Comparison of ENCODE assay signal across 2 cellular contexts in the genomic region with DNA sequence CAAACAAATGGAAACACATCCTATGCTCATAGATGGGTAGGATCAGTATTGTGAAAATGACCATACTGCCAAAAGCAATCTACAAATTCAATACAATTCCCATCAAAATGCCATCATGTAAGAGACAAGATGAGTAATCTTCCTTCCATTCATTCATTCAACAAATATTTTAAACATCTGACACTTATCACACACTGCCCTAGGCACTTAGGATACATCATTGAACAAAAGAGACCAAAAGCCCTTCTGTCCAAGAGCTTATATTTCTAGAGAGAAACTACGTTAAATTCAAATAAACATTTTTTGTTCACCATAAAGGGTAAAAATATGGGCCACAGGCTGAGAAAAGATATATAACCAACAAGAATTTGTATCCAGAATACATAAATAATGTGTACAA.
TF ChIP-seq lines count a peak whose summit lies in the region.

No MANE protein-coding gene starts in this region.

TF ChIP-seq in SK-N-SH, 30 proteins besides CTCF, POLR2A, EP300 and RAD21 (continued from another document):
- TF ChIP-seq GATA2 (CRISPR knock-in tag; IDR thresholded peaks at IDR 0.05) = no peak
- no peak for TF ChIP-seq POLR2AphosphoS5 (IDR thresholded peaks at IDR 0.05; ENCODE audit: low read depth, low read length)
- no peak for TF ChIP-seq SIN3A (IDR thresholded peaks at IDR 0.05; ENCODE audit: borderline replicate concordance, low read depth, low read length)
- TF ChIP-seq, protein P1, sequence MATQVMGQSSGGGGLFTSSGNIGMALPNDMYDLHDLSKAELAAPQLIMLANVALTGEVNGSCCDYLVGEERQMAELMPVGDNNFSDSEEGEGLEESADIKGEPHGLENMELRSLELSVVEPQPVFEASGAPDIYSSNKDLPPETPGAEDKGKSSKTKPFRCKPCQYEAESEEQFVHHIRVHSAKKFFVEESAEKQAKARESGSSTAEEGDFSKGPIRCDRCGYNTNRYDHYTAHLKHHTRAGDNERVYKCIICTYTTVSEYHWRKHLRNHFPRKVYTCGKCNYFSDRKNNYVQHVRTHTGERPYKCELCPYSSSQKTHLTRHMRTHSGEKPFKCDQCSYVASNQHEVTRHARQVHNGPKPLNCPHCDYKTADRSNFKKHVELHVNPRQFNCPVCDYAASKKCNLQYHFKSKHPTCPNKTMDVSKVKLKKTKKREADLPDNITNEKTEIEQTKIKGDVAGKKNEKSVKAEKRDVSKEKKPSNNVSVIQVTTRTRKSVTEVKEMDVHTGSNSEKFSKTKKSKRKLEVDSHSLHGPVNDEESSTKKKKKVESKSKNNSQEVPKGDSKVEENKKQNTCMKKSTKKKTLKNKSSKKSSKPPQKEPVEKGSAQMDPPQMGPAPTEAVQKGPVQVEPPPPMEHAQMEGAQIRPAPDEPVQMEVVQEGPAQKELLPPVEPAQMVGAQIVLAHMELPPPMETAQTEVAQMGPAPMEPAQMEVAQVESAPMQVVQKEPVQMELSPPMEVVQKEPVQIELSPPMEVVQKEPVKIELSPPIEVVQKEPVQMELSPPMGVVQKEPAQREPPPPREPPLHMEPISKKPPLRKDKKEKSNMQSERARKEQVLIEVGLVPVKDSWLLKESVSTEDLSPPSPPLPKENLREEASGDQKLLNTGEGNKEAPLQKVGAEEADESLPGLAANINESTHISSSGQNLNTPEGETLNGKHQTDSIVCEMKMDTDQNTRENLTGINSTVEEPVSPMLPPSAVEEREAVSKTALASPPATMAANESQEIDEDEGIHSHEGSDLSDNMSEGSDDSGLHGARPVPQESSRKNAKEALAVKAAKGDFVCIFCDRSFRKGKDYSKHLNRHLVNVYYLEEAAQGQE (IDR thresholded peaks at IDR 0.05; ENCODE audit: low read depth, low read length) = no peak
- TF ChIP-seq RCOR1 (IDR thresholded peaks at IDR 0.05; ENCODE audit: low read length) = no peak
- TF ChIP-seq, protein P2, sequence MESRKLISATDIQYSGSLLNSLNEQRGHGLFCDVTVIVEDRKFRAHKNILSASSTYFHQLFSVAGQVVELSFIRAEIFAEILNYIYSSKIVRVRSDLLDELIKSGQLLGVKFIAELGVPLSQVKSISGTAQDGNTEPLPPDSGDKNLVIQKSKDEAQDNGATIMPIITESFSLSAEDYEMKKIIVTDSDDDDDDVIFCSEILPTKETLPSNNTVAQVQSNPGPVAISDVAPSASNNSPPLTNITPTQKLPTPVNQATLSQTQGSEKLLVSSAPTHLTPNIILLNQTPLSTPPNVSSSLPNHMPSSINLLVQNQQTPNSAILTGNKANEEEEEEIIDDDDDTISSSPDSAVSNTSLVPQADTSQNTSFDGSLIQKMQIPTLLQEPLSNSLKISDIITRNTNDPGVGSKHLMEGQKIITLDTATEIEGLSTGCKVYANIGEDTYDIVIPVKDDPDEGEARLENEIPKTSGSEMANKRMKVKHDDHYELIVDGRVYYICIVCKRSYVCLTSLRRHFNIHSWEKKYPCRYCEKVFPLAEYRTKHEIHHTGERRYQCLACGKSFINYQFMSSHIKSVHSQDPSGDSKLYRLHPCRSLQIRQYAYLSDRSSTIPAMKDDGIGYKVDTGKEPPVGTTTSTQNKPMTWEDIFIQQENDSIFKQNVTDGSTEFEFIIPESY (IDR thresholded peaks at IDR 0.05; ENCODE audit: borderline replicate concordance, low read depth) = no peak

TF ChIP-seq in SK-N-SH treated with all-trans-retinoic acid at 6 μM for 48 hours, 23 proteins besides CTCF, POLR2A, EP300 and RAD21 (continued from another document):
- TF ChIP-seq, protein P3, sequence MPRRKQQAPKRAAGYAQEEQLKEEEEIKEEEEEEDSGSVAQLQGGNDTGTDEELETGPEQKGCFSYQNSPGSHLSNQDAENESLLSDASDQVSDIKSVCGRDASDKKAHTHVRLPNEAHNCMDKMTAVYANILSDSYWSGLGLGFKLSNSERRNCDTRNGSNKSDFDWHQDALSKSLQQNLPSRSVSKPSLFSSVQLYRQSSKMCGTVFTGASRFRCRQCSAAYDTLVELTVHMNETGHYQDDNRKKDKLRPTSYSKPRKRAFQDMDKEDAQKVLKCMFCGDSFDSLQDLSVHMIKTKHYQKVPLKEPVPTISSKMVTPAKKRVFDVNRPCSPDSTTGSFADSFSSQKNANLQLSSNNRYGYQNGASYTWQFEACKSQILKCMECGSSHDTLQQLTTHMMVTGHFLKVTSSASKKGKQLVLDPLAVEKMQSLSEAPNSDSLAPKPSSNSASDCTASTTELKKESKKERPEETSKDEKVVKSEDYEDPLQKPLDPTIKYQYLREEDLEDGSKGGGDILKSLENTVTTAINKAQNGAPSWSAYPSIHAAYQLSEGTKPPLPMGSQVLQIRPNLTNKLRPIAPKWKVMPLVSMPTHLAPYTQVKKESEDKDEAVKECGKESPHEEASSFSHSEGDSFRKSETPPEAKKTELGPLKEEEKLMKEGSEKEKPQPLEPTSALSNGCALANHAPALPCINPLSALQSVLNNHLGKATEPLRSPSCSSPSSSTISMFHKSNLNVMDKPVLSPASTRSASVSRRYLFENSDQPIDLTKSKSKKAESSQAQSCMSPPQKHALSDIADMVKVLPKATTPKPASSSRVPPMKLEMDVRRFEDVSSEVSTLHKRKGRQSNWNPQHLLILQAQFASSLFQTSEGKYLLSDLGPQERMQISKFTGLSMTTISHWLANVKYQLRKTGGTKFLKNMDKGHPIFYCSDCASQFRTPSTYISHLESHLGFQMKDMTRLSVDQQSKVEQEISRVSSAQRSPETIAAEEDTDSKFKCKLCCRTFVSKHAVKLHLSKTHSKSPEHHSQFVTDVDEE (CRISPR knock-in tag; IDR thresholded peaks at IDR 0.05) = no peak
- TF ChIP-seq, protein P4, sequence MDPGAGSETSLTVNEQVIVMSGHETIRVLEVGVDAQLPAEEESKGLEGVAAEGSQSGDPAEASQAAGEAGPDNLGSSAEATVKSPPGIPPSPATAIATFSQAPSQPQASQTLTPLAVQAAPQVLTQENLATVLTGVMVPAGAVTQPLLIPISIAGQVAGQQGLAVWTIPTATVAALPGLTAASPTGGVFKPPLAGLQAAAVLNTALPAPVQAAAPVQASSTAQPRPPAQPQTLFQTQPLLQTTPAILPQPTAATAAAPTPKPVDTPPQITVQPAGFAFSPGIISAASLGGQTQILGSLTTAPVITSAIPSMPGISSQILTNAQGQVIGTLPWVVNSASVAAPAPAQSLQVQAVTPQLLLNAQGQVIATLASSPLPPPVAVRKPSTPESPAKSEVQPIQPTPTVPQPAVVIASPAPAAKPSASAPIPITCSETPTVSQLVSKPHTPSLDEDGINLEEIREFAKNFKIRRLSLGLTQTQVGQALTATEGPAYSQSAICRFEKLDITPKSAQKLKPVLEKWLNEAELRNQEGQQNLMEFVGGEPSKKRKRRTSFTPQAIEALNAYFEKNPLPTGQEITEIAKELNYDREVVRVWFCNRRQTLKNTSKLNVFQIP (CRISPR knock-in tag; IDR thresholded peaks at IDR 0.05; ENCODE audit: borderline replicate concordance, low read depth) = no peak
- TF ChIP-seq, protein P5, sequence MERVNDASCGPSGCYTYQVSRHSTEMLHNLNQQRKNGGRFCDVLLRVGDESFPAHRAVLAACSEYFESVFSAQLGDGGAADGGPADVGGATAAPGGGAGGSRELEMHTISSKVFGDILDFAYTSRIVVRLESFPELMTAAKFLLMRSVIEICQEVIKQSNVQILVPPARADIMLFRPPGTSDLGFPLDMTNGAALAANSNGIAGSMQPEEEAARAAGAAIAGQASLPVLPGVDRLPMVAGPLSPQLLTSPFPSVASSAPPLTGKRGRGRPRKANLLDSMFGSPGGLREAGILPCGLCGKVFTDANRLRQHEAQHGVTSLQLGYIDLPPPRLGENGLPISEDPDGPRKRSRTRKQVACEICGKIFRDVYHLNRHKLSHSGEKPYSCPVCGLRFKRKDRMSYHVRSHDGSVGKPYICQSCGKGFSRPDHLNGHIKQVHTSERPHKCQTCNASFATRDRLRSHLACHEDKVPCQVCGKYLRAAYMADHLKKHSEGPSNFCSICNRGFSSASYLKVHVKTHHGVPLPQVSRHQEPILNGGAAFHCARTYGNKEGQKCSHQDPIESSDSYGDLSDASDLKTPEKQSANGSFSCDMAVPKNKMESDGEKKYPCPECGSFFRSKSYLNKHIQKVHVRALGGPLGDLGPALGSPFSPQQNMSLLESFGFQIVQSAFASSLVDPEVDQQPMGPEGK (CRISPR knock-in tag; IDR thresholded peaks at IDR 0.05; ENCODE audit: borderline replicate concordance) = no peak
- TF ChIP-seq, protein P6, sequence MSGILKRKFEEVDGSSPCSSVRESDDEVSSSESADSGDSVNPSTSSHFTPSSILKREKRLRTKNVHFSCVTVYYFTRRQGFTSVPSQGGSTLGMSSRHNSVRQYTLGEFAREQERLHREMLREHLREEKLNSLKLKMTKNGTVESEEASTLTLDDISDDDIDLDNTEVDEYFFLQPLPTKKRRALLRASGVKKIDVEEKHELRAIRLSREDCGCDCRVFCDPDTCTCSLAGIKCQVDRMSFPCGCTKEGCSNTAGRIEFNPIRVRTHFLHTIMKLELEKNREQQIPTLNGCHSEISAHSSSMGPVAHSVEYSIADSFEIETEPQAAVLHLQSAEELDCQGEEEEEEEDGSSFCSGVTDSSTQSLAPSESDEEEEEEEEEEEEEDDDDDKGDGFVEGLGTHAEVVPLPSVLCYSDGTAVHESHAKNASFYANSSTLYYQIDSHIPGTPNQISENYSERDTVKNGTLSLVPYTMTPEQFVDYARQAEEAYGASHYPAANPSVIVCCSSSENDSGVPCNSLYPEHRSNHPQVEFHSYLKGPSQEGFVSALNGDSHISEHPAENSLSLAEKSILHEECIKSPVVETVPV (CRISPR knock-in tag; IDR thresholded peaks at IDR 0.05) = no peak
